29 cellular contexts compared by ENCODE assay signal in genomic region chr7:80458822-80459725, GRCh38. TPM values are rescaled to one million over a fixed set of nuclear protein-coding genes. Genes with fewer than 3 reads are reported as not detected.
"Had no signal": no experiment of that assay in that cellular context is flagged by ENCODE, and none has a peak within 500 bp of the region (broad histone marks: within the 10 kb centered on the region; RNA-seq: fewer than 3 reads in every experiment).

No MANE protein-coding gene starts in this region.

- DNase-seq: activated CD4-positive, alpha-beta T cell treated with anti-CD3 and anti-CD28 coated beads for 1 hour; activated CD4-positive, alpha-beta T cell treated with anti-CD3 and anti-CD28 coated beads, Interleukin-2, amount 50 U/mL, for 1 hour; activated CD8-positive, alpha-beta memory T cell treated with anti-CD3 and anti-CD28 coated beads for 24 hours; activated CD8-positive, alpha-beta memory T cell treated with anti-CD3 and anti-CD28 coated beads, Interleukin-2, amount 50 U/mL, for 4 hours; activated naive CD4-positive, alpha-beta T cell; activated T-cell treated with anti-CD3 and anti-CD28 coated beads, Interleukin-2, amount 50 U/mL, for 24 hours; adrenal gland; brain microvascular endothelial cell; caudate nucleus; effector CD4-positive, alpha-beta T cell; erythroblast; glutamatergic neuron; kidney glomerular epithelial cell; left ventricle myocardium superior; small intestine; stimulated activated CD4-positive, alpha-beta T cell treated with anti-CD3 and anti-CD28 coated beads, Interleukin-2, amount 100 ng/mL, for 24 hours; stimulated activated naive CD8-positive, alpha-beta T cell treated with anti-CD3 and anti-CD28 coated beads, Interleukin-15, amount 100 ng/mL, for 72 hours; T-helper 9 cell had no signal

- H3K4me1 ChIP-seq: adrenal gland, ascending aorta, parathyroid adenoma, suprapubic skin, tibial nerve had no signal

- H3K27me3 ChIP-seq: adrenal gland, ascending aorta, brain microvascular endothelial cell, hepatocyte, neutrophil, suprapubic skin, tibial nerve had no signal

- H3K9ac ChIP-seq: parathyroid adenoma had no signal

- H3K27ac ChIP-seq: adrenal gland, ascending aorta, brain microvascular endothelial cell, hepatocyte, neutrophil, parathyroid adenoma, suprapubic skin, tibial nerve had no signal

- H3K4me3 ChIP-seq: ascending aorta, hepatocyte, suprapubic skin, tibial nerve had no signal

- H3K79me2 ChIP-seq: hepatocyte, parathyroid adenoma had no signal

- H3K36me3 ChIP-seq: adrenal gland, ascending aorta, brain microvascular endothelial cell, neutrophil, suprapubic skin, tibial nerve had no signal

- H3K4me2 ChIP-seq: hepatocyte had no signal

- H3K9me3 ChIP-seq: adrenal gland, ascending aorta, neutrophil, suprapubic skin, tibial nerve had no signal

- H2AFZ ChIP-seq: hepatocyte, parathyroid adenoma had no signal

RNA-seq across cellular contexts. Expression of gene GNAT3, which starts 52.8 kb away (rescaled TPM):
- total RNA-seq: activated T-helper 2 cell treated with anti-CD3 and anti-CD28 coated beads, Interferon-gamma antibody, Interleukin-2, Interleukin-4, amounts not matched to agents 10 μg/mL and 5 μg/mL and 100 μg/mL, durations not matched to agents 14 hours and 24 hours and 36 hours; adrenal gland; ascending aorta; frontal cortex; hepatocyte; left ventricle myocardium superior; natural killer cell treated with Interleukin-12 subunit alpha and Interleukin-12 subunit beta and Interleukin-15 and Interleukin-18, amount 100 ng/mL, for 72 hours; pulmonary artery endothelial cell; sciatic nerve; suprapubic skin; tibial nerve had no signal
